ENCODE assay signal across 8 cellular contexts in the genomic region with DNA sequence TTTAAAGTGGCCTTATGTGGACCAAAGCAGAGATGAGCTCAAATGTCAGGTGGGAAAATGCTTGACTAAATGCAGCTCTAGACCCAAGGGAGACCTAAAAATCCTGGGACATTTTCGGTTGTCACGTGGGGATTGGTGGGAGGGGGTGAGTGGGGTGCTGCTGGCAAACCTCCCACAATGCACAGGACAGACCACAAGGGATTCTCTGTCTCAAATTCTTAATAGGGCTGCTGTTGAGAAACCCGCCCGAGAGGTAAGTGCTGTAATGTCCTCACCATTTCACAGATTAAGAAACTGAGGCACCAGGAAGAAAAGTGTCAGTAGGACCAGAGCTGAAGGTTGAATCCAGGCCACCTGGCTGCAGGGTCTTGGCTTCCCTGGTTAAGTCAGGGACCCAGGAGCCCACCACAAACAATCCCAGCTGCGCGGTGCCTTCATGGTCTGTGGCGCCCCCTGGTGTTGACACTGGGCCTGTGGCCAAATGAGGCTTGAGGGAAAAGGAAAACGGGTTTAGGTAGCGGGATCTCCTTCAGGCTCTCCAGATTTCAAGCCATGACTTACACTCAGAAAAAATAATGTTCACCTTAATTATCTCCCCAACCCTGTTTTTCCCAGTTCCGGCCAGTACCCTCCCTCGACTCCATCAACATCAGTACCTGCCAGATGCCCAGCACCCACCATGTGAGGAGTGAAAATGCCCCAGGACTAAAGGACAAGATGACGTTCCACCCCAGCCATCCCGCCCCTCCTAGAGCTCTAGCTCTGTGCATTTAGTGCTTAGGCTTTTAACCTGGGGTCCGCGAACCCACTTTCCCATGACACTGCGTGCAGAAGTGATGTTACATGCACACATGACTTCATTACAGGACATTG. TPM values are rescaled to one million over a fixed set of nuclear protein-coding genes. Genes with fewer than 3 reads are reported as not detected.
DNase-seq lines count a peak whose midpoint lies in the region; ATAC-seq and TF ChIP-seq lines count a peak whose summit lies in the region.

No MANE protein-coding gene starts in this region.

- no peaks in the 10 kb centered on the region for H3K36me3 ChIP-seq in naive thymus-derived CD4-positive, alpha-beta T cell (ENCODE audit: control insufficient read depth in 2 of 3, insufficient read depth in 3 of 3, low read length in 3 of 3)
- H3K36me3 ChIP-seq in upper lobe of left lung = no peaks in the 10 kb centered on the region

- H3K27ac Mint-ChIP-seq in naive thymus-derived CD4-positive, alpha-beta T cell = no peak overlapping the region

- no peaks in the 10 kb centered on the region for H3K27me3 ChIP-seq in naive thymus-derived CD4-positive, alpha-beta T cell (ENCODE audit: control insufficient read depth in 2 of 2, insufficient read depth in 2 of 2, low read length in 2 of 2)
- no peaks in the 10 kb centered on the region for H3K27me3 ChIP-seq in upper lobe of left lung

- TF ChIP-seq CTCF in C4-2B (conservative IDR thresholded peaks at IDR 0.05) = peak; percentile 87
- TF ChIP-seq CTCF in upper lobe of left lung (IDR thresholded peaks at IDR 0.05) = peak; percentile 52 to 87 (median 65)

- POLR2A ChIA-PET in naive thymus-derived CD4-positive, alpha-beta T cell (lab: Charles Lee) = interaction anchor here (0.6 to 1.3 kb wide), 4 partner anchors 99 to 477 kb away, joined by 3 read pairs; no protein-coding TSS in a partner anchor

- H3K4me3 Mint-ChIP-seq in naive thymus-derived CD4-positive, alpha-beta T cell = no peak overlapping the region

- no peak overlapping the region for H3K4me3 ChIP-seq in naive thymus-derived CD4-positive, alpha-beta T cell (ENCODE audit: low read length)
- H3K4me3 ChIP-seq in upper lobe of left lung = no peak overlapping the region

- H3K4me1 ChIP-seq in naive thymus-derived CD4-positive, alpha-beta T cell (ENCODE audit: control insufficient read depth in 2 of 2, insufficient read depth in 2 of 2, low read length in 2 of 2) = no peaks in the 10 kb centered on the region
- H3K4me1 ChIP-seq in upper lobe of left lung = no peaks in the 10 kb centered on the region

- WGBS in upper lobe of left lung, 2 donors = 18 to 19% methylated on average over 16 of the region's 16 CpGs

- peak; percentile 77 for ATAC-seq in naive thymus-derived CD4-positive, alpha-beta T cell
- ATAC-seq in upper lobe of left lung (ENCODE audit: low FRiP score in 2 of 2) (peak; percentile 38 to 77), HG02870 (IDR thresholded peaks at IDR 0.05; ENCODE audit: unreplicated experiment) (no peak)

- TF ChIP-seq POLR2A in upper lobe of left lung (IDR thresholded peaks at IDR 0.05) = no peak

- intact Hi-C loops in naive thymus-derived CD4-positive, alpha-beta T cell (cut with micrococcal nuclease) = loop anchor here (1.0 to 5.0 kb wide), 5 partner anchors 82 to 184 kb away; no protein-coding TSS in a partner anchor

- H3K36me3 Mint-ChIP-seq in naive thymus-derived CD4-positive, alpha-beta T cell = no peaks in the 10 kb centered on the region

- peaks cover 46 to 79% (median 67%) of the 10 kb centered on the region in 5 donors for H3K27me3 Mint-ChIP-seq in naive thymus-derived CD4-positive, alpha-beta T cell

- H3K9me3 ChIP-seq in naive thymus-derived CD4-positive, alpha-beta T cell (ENCODE audit: control insufficient read depth in 2 of 3, low read length in 3 of 3) = no peaks in the 10 kb centered on the region
- no peaks in the 10 kb centered on the region for H3K9me3 ChIP-seq in upper lobe of left lung

- H3K4me1 Mint-ChIP-seq in naive thymus-derived CD4-positive, alpha-beta T cell = peaks cover 0 to 11% (median 0%) of the 10 kb centered on the region in 7 donors

- H3K9me3 Mint-ChIP-seq in naive thymus-derived CD4-positive, alpha-beta T cell = peaks cover 0 to 2% (median 0%) of the 10 kb centered on the region in 11 donors

- DNase-seq in HT-29 (ENCODE audit: low spot score) (peak; percentile 52), ecto neural progenitor cell (ENCODE audit: low spot score) (peak; percentile 77), upper lobe of left lung (peak in 1 of 2 donors; percentile 73), COLO829 (ENCODE audit: low spot score) (no peak)
- peak; percentile 41 for DNase-seq in activated CD4-positive, alpha-beta T cell treated with anti-CD3 and anti-CD28 coated beads for 1 hour
- DNase-seq in naive thymus-derived CD4-positive, alpha-beta T cell = peak in 8 of 9 donors; percentile 34 to 60 (median 47)

- TF ChIP-seq EP300 in upper lobe of left lung (IDR thresholded peaks at IDR 0.05) = no peak

- CTCF ChIA-PET in naive thymus-derived CD4-positive, alpha-beta T cell (lab: Charles Lee) = interaction anchor here (0.6 to 2.5 kb wide), 14 partner anchors 9 to 675 kb away, joined by 3 to 34 read pairs (median 3); no protein-coding TSS in a partner anchor

- H3K27ac ChIP-seq in C4-2B (no peak overlapping the region), upper lobe of left lung (no peak overlapping the region)
- no peak overlapping the region for H3K27ac ChIP-seq in naive thymus-derived CD4-positive, alpha-beta T cell (ENCODE audit: low read depth, low read length)

RNA-seq across cellular contexts. Expression of a gene that starts 7.2 kb away (rescaled TPM):
- 0.56 TPM in 1 of 2 replicates, not detected in the other for total RNA-seq in HT-29 (2014; rRNA removed; shearing (Covaris generic))
- 1 to 10 TPM in 1 of 5 experiments, under 1 TPM in 3, not detected in 1; 0.32 to 2.7 (median 0.64) TPM for total RNA-seq in naive thymus-derived CD4-positive, alpha-beta T cell
- 1 to 10 TPM in 1 of 2 donors, under 1 TPM in 1; 0.98 to 1.0 TPM for polyA plus RNA-seq in naive thymus-derived CD4-positive, alpha-beta T cell
- 10 to 100 TPM in 1 of 6 donors, 1 to 10 TPM in 5; 1.0 to 11.8 (median 6.2) TPM for total RNA-seq in upper lobe of left lung
